ENCODE assay signal across 8 cellular contexts in the genomic region with DNA sequence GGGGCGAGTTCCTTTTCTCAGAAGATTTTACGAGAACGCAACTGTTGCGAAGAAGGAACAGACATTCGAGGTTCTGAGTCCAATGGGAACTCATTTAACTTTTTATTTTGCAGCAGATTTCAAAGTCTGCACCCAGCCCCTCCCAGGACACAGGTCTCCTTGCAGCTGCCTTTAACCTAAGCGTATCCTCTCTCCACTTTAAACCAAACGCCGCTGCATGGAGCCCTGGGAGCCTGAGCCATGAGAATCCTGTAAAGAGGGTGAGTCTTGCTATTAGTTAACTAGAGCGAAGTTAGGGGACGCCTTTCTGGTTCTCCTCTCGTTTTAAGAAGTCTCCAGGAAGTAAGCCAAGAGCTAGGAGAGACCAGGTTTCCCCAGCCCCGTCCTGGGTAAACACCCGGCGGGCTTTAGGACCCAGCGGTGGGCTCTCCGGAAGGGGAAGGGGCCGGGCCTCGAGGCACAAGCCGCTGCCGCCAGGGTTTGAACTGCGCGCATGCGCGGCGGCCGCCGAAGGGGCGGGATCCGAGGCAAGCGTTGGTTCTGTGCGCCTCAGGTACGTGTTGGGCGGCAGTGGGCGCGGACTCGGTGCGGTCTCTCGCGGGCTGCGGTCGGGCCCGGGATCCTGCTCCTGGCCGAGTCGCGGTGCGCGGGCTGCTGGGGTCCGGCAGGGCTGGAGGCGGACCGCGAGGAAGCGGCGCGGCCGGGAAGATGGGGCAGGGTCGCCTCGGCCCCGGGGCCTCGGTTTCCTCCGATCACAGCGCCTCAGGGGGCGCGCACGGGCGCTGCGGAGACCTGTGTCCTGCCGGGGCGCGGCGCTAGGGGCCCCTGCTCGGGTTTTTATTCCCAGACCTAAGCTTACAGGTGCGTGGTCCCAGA. TPM values are rescaled to one million over a fixed set of nuclear protein-coding genes. Genes with fewer than 3 reads are reported as not detected.
DNase-seq lines count a peak whose midpoint lies in the region; ATAC-seq and TF ChIP-seq lines count a peak whose summit lies in the region.

A gene (plus strand): TSS at position 510 of the 876 bp plus-strand sequence. CDS start 7,188 bp downstream, outside the sequence.

- H3K36me3 ChIP-seq in Caco-2 (ENCODE audit: control insufficient read depth, insufficient read depth, low read length) (peaks cover 7% of the 10 kb centered on the region), NT2/D1 (ENCODE audit: insufficient read depth, insufficient read length, low read length) (peaks cover 32% of the 10 kb centered on the region), endodermal cell (ENCODE audit: control insufficient read depth, insufficient read depth, low read length) (peaks cover 36% of the 10 kb centered on the region), mesodermal cell (ENCODE audit: control insufficient read depth, insufficient read depth, low read length) (peaks cover 36% of the 10 kb centered on the region)

- CTCF ChIA-PET in Caco-2 (lab: Charles Lee): interaction anchor here (0.7 to 4.0 kb wide), 5 partner anchors 9 to 803 kb away, joined by 3 to 21 read pairs (median 4); a partner anchor contains a TSS

- H3K27ac ChIP-seq in endodermal cell (ENCODE audit: low read depth, low read length) (peak within 1 kb of the TSS; percentile 75), mesodermal cell (ENCODE audit: low read depth, low read length, severe bottlenecking) (peak within 1 kb of the TSS; percentile 96)

- H3K4me3 Mint-ChIP-seq in Caco-2 (ENCODE audit: unreplicated experiment): peak within 1 kb of the TSS; percentile 93
- H3K4me3 Mint-ChIP-seq in endodermal cell: peak within 1 kb of the TSS; percentile 90

- H3K27me3 Mint-ChIP-seq in Caco-2 (ENCODE audit: insufficient read depth, unreplicated experiment) (no peaks in the 10 kb centered on the region), endodermal cell (ENCODE audit: insufficient read depth) (no peaks in the 10 kb centered on the region)

- WGBS in endodermal cell (ENCODE audit: insufficient coverage in 1 of 2, insufficient read length in 1 of 2), 2 experiments: 4 to 13% methylated on average over 30 to 72 of the region's 72 CpGs
- WGBS in mesodermal cell (ENCODE audit: insufficient coverage in 2 of 2), 2 experiments: 7% methylated on average over 56 to 68 of the region's 72 CpGs

- peak; percentile 55 for ATAC-seq in GM21381 (IDR thresholded peaks at IDR 0.05; ENCODE audit: unreplicated experiment)

- TF ChIP-seq CTCF in Caco-2 (IDR thresholded peaks at IDR 0.05; ENCODE audit: insufficient read depth in 1 of 2, low read depth in 1 of 2, low read length in 1 of 2, severe bottlenecking in 1 of 2, unreplicated experiment in 1 of 2): peak in 1 of 2 experiments; percentile 34
- TF ChIP-seq CTCF in endodermal cell (conservative IDR thresholded peaks at IDR 0.05): peak; percentile 49

- H3K4me1 Mint-ChIP-seq in Caco-2 (ENCODE audit: low read depth, unreplicated experiment) (peaks cover 19% of the 10 kb centered on the region), endodermal cell (peaks cover 32% of the 10 kb centered on the region)

- H3K9ac ChIP-seq in NT2/D1 (ENCODE audit: insufficient read length, low read depth) (peak within 1 kb of the TSS; percentile 96), endodermal cell (ENCODE audit: extremely low read depth, low read length, poor library complexity, severe bottlenecking) (peak within 1 kb of the TSS; percentile 84)

- BruUV-seq in Caco-2 (replicated peaks; lab: Mats Ljungman, UMichigan): no TSS peak

- H3K9me3 ChIP-seq in Caco-2 (no peaks in the 10 kb centered on the region), NT2/D1 (ENCODE audit: insufficient read depth, low read length) (peaks cover 15% of the 10 kb centered on the region; the same call in 1 of the 2 replicates), endodermal cell (ENCODE audit: control insufficient read depth, low read length) (peaks cover 15% of the 10 kb centered on the region), mesodermal cell (ENCODE audit: control insufficient read depth, low read length) (no peaks in the 10 kb centered on the region)

- H3K36me3 Mint-ChIP-seq in Caco-2 (ENCODE audit: insufficient read depth, unreplicated experiment) (peaks cover 26% of the 10 kb centered on the region), endodermal cell (ENCODE audit: low read depth) (peaks cover 26% of the 10 kb centered on the region)

- POLR2A ChIA-PET in Caco-2 (lab: Charles Lee): interaction anchor here (0.5 to 1.3 kb wide), 5 partner anchors 8 to 1548 kb away, joined by 3 to 8 read pairs (median 3); no protein-coding TSS in a partner anchor

- H3K4me1 ChIP-seq in Caco-2 (peaks cover 5% of the 10 kb centered on the region; the same call in 1 of the 2 replicates), NT2/D1 (ENCODE audit: insufficient read depth, insufficient read length) (no peaks in the 10 kb centered on the region), endodermal cell (ENCODE audit: control insufficient read depth, insufficient read depth, low read length) (peaks cover 5% of the 10 kb centered on the region), mesodermal cell (ENCODE audit: control insufficient read depth, insufficient read depth, low read length, poor library complexity, severe bottlenecking) (peaks cover 3% of the 10 kb centered on the region)

- no peaks in the 10 kb centered on the region for H3K27me3 ChIP-seq in Caco-2 (replicated peaks; ENCODE audit: control insufficient read depth, insufficient read depth, low read length)
- no peaks in the 10 kb centered on the region for H3K27me3 ChIP-seq in NT2/D1 (ENCODE audit: insufficient read depth, insufficient read length)
- no peaks in the 10 kb centered on the region for H3K27me3 ChIP-seq in endodermal cell (ENCODE audit: control insufficient read depth, insufficient read depth, low read length, poor library complexity, severe bottlenecking)

- intact Hi-C loops in Caco-2 (cut with micrococcal nuclease; ENCODE audit: unreplicated experiment): no loop called here

- peak within 1 kb of the TSS; percentile 97 for H3K27ac Mint-ChIP-seq in Caco-2 (ENCODE audit: unreplicated experiment)
- H3K27ac Mint-ChIP-seq in endodermal cell: peak within 1 kb of the TSS; percentile 98

- DNase-seq in Caco-2 (peak; percentile 95), HUDEP-2 (lab: John Stamatoyannopoulos, UW; ENCODE audit: unreplicated experiment in 76 of 76) (peak in 75 of 76 experiments; percentile 47 to 95 (median 88)), NT2/D1 (ENCODE audit: low read depth, low spot score) (peak; percentile 80), endodermal cell (peak; percentile 99)
- peak; percentile 88 for DNase-seq in activated CD8-positive, alpha-beta memory T cell treated with anti-CD3 and anti-CD28 coated beads, Interleukin-2, amount 50 U/mL, for 1 hour (ENCODE audit: extremely low read depth)
- peak; percentile 94 to 96 for DNase-seq in stimulated activated CD8-positive, alpha-beta memory T cell treated with anti-CD3 and anti-CD28 coated beads, Interleukin-15, amount 100 ng/mL, for 4 hours (ENCODE audit: low read depth in 2 of 2)

- H3K9me3 Mint-ChIP-seq in Caco-2 (ENCODE audit: unreplicated experiment) (no peaks in the 10 kb centered on the region), endodermal cell (no peaks in the 10 kb centered on the region)

- peak within 1 kb of the TSS; percentile 92 for H3K4me3 ChIP-seq in Caco-2 (ENCODE audit: low read depth, low read length)
- H3K4me3 ChIP-seq in NT2/D1 (ENCODE audit: insufficient read length, low read depth): peak within 1 kb of the TSS; percentile 78
- H3K4me3 ChIP-seq in endodermal cell (ENCODE audit: low read length): peak within 1 kb of the TSS; percentile 90
- peak within 1 kb of the TSS; percentile 85 for H3K4me3 ChIP-seq in mesodermal cell (ENCODE audit: extremely low read depth, insufficient read depth, low read length, poor library complexity, severe bottlenecking)

RNA-seq across cellular contexts. Expression of the gene that starts here (rescaled TPM):
- 29.0 and 29.2 TPM in 2 replicates for total RNA-seq in Caco-2 (2022)
- 10 to 100 TPM; 51.4 to 69.2 TPM for total RNA-seq in endodermal cell
- polyA plus RNA-seq in endodermal cell (2013, experiment 1 of 2): 40.8 TPM
- polyA plus RNA-seq in endodermal cell (2013, experiment 2 of 2): 41.2 TPM
- polyA plus RNA-seq in mesodermal cell (2013, experiment 1 of 2): 34.2 TPM
- 28.4 TPM for polyA plus RNA-seq in mesodermal cell (2013, experiment 2 of 2)

Comparison
In these comparisons a context has a peak if more than half of its experiments do, and no peak if none do; other contexts are left out.
1. Peak in every context shown above with its lines: DNase-seq, ATAC-seq, H3K4me3 ChIP-seq and H3K27ac ChIP-seq.